In the genomic region with DNA sequence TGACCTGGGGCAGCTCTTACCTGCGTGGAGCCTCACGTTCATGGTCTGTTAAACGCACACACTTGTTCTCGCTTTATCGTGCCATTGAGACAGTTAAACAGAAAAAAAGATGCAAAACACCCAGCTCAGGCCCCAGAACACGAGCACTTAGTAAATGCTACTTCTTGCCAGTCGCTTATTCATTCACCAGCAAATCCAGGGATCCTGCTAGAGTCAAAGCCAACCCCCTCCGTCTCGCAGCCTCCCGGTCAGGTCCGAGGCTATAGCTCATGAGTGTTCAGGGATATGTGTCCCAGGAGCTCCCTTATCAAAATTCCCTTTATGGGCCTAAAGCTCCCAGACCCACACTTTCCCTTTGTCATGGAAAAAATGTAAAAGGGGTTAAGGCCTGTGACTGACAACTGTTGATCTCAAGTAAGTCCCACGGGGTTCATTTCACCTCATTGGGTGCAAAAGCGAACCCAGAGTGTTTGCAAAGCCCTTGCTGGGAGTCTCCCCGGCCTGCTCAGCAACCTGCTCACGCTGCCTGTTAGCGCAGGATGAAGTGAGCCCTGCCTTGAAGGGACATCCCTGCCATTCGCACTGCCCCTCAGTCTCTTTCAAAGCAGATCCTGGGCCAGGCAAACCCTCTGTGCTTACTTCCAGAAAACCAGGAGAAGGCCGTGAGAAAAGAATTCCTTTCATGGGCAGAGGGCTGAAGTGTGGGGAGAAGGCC, we compare ENCODE assay signal across 25 cellular contexts. TPM values are rescaled to one million over a fixed set of nuclear protein-coding genes. Genes with fewer than 3 reads are reported as not detected.
DNase-seq lines count a peak whose midpoint lies in the region; ATAC-seq and TF ChIP-seq lines count a peak whose summit lies in the region.
"Had no signal": no experiment of that assay in that cellular context is flagged by ENCODE, and none has a peak within 500 bp of the region (broad histone marks: within the 10 kb centered on the region; RNA-seq: fewer than 3 reads in every experiment).

No MANE protein-coding gene starts in this region.

- no peaks in the 10 kb centered on the region for H3K9me3 ChIP-seq in HUES48 (ENCODE audit: control insufficient read depth, insufficient read depth, low read length)
- H3K9me3 ChIP-seq in sigmoid colon: no peaks in the 10 kb centered on the region
- H3K9me3 ChIP-seq: vagina had no signal

- no peak overlapping the region for H3K9ac ChIP-seq in HUES48 (ENCODE audit: low read depth, low read length)

- CTCF ChIA-PET in activated CD8-positive, alpha-beta T cell treated with anti-CD3 and anti-CD28 coated beads, Interleukin-2, amount 10 ng/mL, durations not matched to agents 7 days and 5 days (lab: Charles Lee): interaction anchor here (1.7 to 4.0 kb wide), 3 partner anchors 20 to 164 kb away, joined by 9 to 51 read pairs (median 11); no protein-coding TSS in a partner anchor
- CTCF ChIA-PET in activated CD8-positive, alpha-beta T cell treated with anti-CD3 and anti-CD28 coated beads for 36 hours (lab: Charles Lee): interaction anchor here (4.1 to 8.1 kb wide), 2 partner anchors 20 to 164 kb away, joined by 21 to 119 read pairs; no protein-coding TSS in a partner anchor

- H3K27ac Mint-ChIP-seq in activated CD8-positive, alpha-beta T cell treated with anti-CD3 and anti-CD28 coated beads, Interleukin-2, amount 10 ng/mL, durations not matched to agents 7 days and 5 days: peak overlapping the region; percentile 13
- H3K27ac Mint-ChIP-seq in activated CD8-positive, alpha-beta T cell treated with anti-CD3 and anti-CD28 coated beads for 36 hours: no peak overlapping the region
- H3K27ac Mint-ChIP-seq in chondrocyte (ENCODE audit: unreplicated experiment): no peak overlapping the region
- H3K27ac Mint-ChIP-seq in activated T-helper 2 cell treated with anti-CD3 and anti-CD28 coated beads, Interferon-gamma antibody, Interleukin-2, Interleukin-4, amounts not matched to agents 10 μg/mL and 5 μg/mL and 100 μg/mL, durations not matched to agents 14 hours and 24 hours and 36 hours: no peak overlapping the region
- H3K27ac Mint-ChIP-seq: activated CD8-positive, alpha-beta memory T cell treated with anti-CD3 and anti-CD28 coated beads, Interleukin-2, amount 10 ng/mL, durations not matched to agents 7 days and 5 days; activated naive CD8-positive, alpha-beta T cell treated with anti-CD3 and anti-CD28 coated beads for 36 hours; CD8-positive, alpha-beta T cell; immature natural killer cell; memory B cell had no signal

- H3K4me1 ChIP-seq in HUES48 (ENCODE audit: control insufficient read depth, insufficient read depth, low read length): peaks cover 11% of the 10 kb centered on the region
- no peaks in the 10 kb centered on the region for H3K4me1 ChIP-seq in sigmoid colon
- H3K4me1 ChIP-seq: A549, psoas muscle, vagina had no signal

- H3K4me3 ChIP-seq in HUES48 (ENCODE audit: low read depth, low read length) (no peak overlapping the region), sigmoid colon (no peak overlapping the region)
- H3K4me3 ChIP-seq: A549, MG63, psoas muscle, vagina had no signal

- H3K4me3 Mint-ChIP-seq in activated CD8-positive, alpha-beta T cell treated with anti-CD3 and anti-CD28 coated beads, Interleukin-2, amount 10 ng/mL, durations not matched to agents 7 days and 5 days: no peak overlapping the region
- H3K4me3 Mint-ChIP-seq in activated CD8-positive, alpha-beta T cell treated with anti-CD3 and anti-CD28 coated beads for 36 hours: no peak overlapping the region
- H3K4me3 Mint-ChIP-seq in chondrocyte (ENCODE audit: unreplicated experiment): no peak overlapping the region
- H3K4me3 Mint-ChIP-seq in activated T-helper 2 cell treated with anti-CD3 and anti-CD28 coated beads, Interferon-gamma antibody, Interleukin-2, Interleukin-4, amounts not matched to agents 10 μg/mL and 5 μg/mL and 100 μg/mL, durations not matched to agents 14 hours and 24 hours and 36 hours (ENCODE audit: low read depth): no peak overlapping the region
- H3K4me3 Mint-ChIP-seq: activated CD8-positive, alpha-beta memory T cell treated with anti-CD3 and anti-CD28 coated beads, Interleukin-2, amount 10 ng/mL, durations not matched to agents 7 days and 5 days; activated naive CD8-positive, alpha-beta T cell treated with anti-CD3 and anti-CD28 coated beads for 36 hours; CD8-positive, alpha-beta T cell; memory B cell; stimulated activated naive CD8-positive, alpha-beta T cell treated with anti-CD3 and anti-CD28 coated beads, Interleukin-15, Interleukin-2, amounts not matched to agents 100 ng/mL and 50 ng/mL, for 24 hours had no signal

- TF ChIP-seq POLR2A in sigmoid colon (IDR thresholded peaks at IDR 0.05): no peak

- no peak for TF ChIP-seq CTCF in activated CD8-positive, alpha-beta T cell treated with anti-CD3 and anti-CD28 coated beads for 36 hours (IDR thresholded peaks at IDR 0.05)
- TF ChIP-seq CTCF in chondrocyte (IDR thresholded peaks at IDR 0.05): no peak
- no peak for TF ChIP-seq CTCF in sigmoid colon (IDR thresholded peaks at IDR 0.05)

- ATAC-seq in activated CD8-positive, alpha-beta T cell treated with anti-CD3 and anti-CD28 coated beads, Interleukin-2, amount 10 ng/mL, durations not matched to agents 7 days and 5 days: no peak
- no peak for ATAC-seq in activated CD8-positive, alpha-beta T cell treated with anti-CD3 and anti-CD28 coated beads for 36 hours
- no peak for ATAC-seq in HG02759 (IDR thresholded peaks at IDR 0.05; ENCODE audit: unreplicated experiment)
- ATAC-seq: A549; activated CD8-positive, alpha-beta memory T cell treated with anti-CD3 and anti-CD28 coated beads, Interleukin-2, amount 10 ng/mL, durations not matched to agents 7 days and 5 days; CD8-positive, alpha-beta T cell; psoas muscle had no signal

- WGBS in sigmoid colon, 2 donors: 81 to 82% methylated on average over 18 of the region's 18 CpGs

- H3K27me3 ChIP-seq in HUES48 (ENCODE audit: control insufficient read depth, insufficient read depth, low read length) (no peaks in the 10 kb centered on the region), sigmoid colon (peaks cover 0 to 4% (median 0%) of the 10 kb centered on the region in 3 donors)
- H3K27me3 ChIP-seq: vagina had no signal

- H3K36me3 ChIP-seq in HUES48 (ENCODE audit: control insufficient read depth, insufficient read depth, low read length) (no peaks in the 10 kb centered on the region), sigmoid colon (no peaks in the 10 kb centered on the region)
- H3K36me3 ChIP-seq: MG63, vagina had no signal

- POLR2A ChIA-PET in activated CD8-positive, alpha-beta T cell treated with anti-CD3 and anti-CD28 coated beads, Interleukin-2, amount 10 ng/mL, durations not matched to agents 7 days and 5 days (lab: Charles Lee): no interaction called here
- POLR2A ChIA-PET in activated CD8-positive, alpha-beta T cell treated with anti-CD3 and anti-CD28 coated beads for 36 hours (lab: Charles Lee): interaction anchor here (1.3 to 1.4 kb wide), 2 partner anchors 20 to 165 kb away, joined by 4 read pairs; no protein-coding TSS in a partner anchor

- H3K27ac ChIP-seq in HUES48 (ENCODE audit: low read depth, low read length) (peak overlapping the region; percentile 3), sigmoid colon (no peak overlapping the region)
- H3K27ac ChIP-seq: A549, psoas muscle, vagina had no signal

- H3K36me3 Mint-ChIP-seq in activated CD8-positive, alpha-beta T cell treated with anti-CD3 and anti-CD28 coated beads, Interleukin-2, amount 10 ng/mL, durations not matched to agents 7 days and 5 days (ENCODE audit: low read depth): peaks cover 46% of the 10 kb centered on the region
- peaks cover 24% of the 10 kb centered on the region for H3K36me3 Mint-ChIP-seq in activated CD8-positive, alpha-beta T cell treated with anti-CD3 and anti-CD28 coated beads for 36 hours (ENCODE audit: low read depth)
- H3K36me3 Mint-ChIP-seq in chondrocyte (ENCODE audit: low read depth): peaks cover 2% of the 10 kb centered on the region
- H3K36me3 Mint-ChIP-seq in activated T-helper 2 cell treated with anti-CD3 and anti-CD28 coated beads, Interferon-gamma antibody, Interleukin-2, Interleukin-4, amounts not matched to agents 10 μg/mL and 5 μg/mL and 100 μg/mL, durations not matched to agents 14 hours and 24 hours and 36 hours (ENCODE audit: low read depth): peaks cover 54% of the 10 kb centered on the region
- H3K36me3 Mint-ChIP-seq: immature natural killer cell, memory B cell had no signal

- no peak for TF ChIP-seq EP300 in sigmoid colon (IDR thresholded peaks at IDR 0.05)

- H3K4me1 Mint-ChIP-seq in activated CD8-positive, alpha-beta T cell treated with anti-CD3 and anti-CD28 coated beads, Interleukin-2, amount 10 ng/mL, durations not matched to agents 7 days and 5 days (ENCODE audit: low read depth): peaks cover 38% of the 10 kb centered on the region
- H3K4me1 Mint-ChIP-seq in activated CD8-positive, alpha-beta T cell treated with anti-CD3 and anti-CD28 coated beads for 36 hours (ENCODE audit: low read depth): peaks cover 27% of the 10 kb centered on the region
- no peaks in the 10 kb centered on the region for H3K4me1 Mint-ChIP-seq in chondrocyte (ENCODE audit: low read depth)
- H3K4me1 Mint-ChIP-seq in activated T-helper 2 cell treated with anti-CD3 and anti-CD28 coated beads, Interferon-gamma antibody, Interleukin-2, Interleukin-4, amounts not matched to agents 10 μg/mL and 5 μg/mL and 100 μg/mL, durations not matched to agents 14 hours and 24 hours and 36 hours (ENCODE audit: low read depth): peaks cover 25% of the 10 kb centered on the region
- H3K4me1 Mint-ChIP-seq: memory B cell had no signal

- no peaks in the 10 kb centered on the region for H3K27me3 Mint-ChIP-seq in activated CD8-positive, alpha-beta T cell treated with anti-CD3 and anti-CD28 coated beads, Interleukin-2, amount 10 ng/mL, durations not matched to agents 7 days and 5 days (ENCODE audit: low read depth)
- H3K27me3 Mint-ChIP-seq in activated CD8-positive, alpha-beta T cell treated with anti-CD3 and anti-CD28 coated beads for 36 hours: no peaks in the 10 kb centered on the region
- peaks cover 1% of the 10 kb centered on the region for H3K27me3 Mint-ChIP-seq in chondrocyte (ENCODE audit: low read depth)
- H3K27me3 Mint-ChIP-seq in activated T-helper 2 cell treated with anti-CD3 and anti-CD28 coated beads, Interferon-gamma antibody, Interleukin-2, Interleukin-4, amounts not matched to agents 10 μg/mL and 5 μg/mL and 100 μg/mL, durations not matched to agents 14 hours and 24 hours and 36 hours (ENCODE audit: low read depth): no peaks in the 10 kb centered on the region
- H3K27me3 Mint-ChIP-seq: activated CD8-positive, alpha-beta memory T cell treated with anti-CD3 and anti-CD28 coated beads, Interleukin-2, amount 10 ng/mL, durations not matched to agents 7 days and 5 days; activated naive CD8-positive, alpha-beta T cell treated with anti-CD3 and anti-CD28 coated beads for 36 hours; stimulated activated naive CD8-positive, alpha-beta T cell treated with anti-CD3 and anti-CD28 coated beads, Interleukin-15, Interleukin-2, amounts not matched to agents 100 ng/mL and 50 ng/mL, for 24 hours had no signal

- DNase-seq in activated CD8-positive, alpha-beta T cell treated with anti-CD3 and anti-CD28 coated beads, Interleukin-2, amount 10 ng/mL, durations not matched to agents 7 days and 5 days: no peak
- DNase-seq in activated CD8-positive, alpha-beta T cell treated with anti-CD3 and anti-CD28 coated beads for 36 hours: no peak
- DNase-seq in chondrocyte (ENCODE audit: low spot score): peak; percentile 37
- peak; percentile 57 for DNase-seq in sigmoid colon
- no peak for DNase-seq in activated T-helper 2 cell treated with anti-CD3 and anti-CD28 coated beads, Interferon-gamma antibody, Interleukin-2, Interleukin-4, amounts not matched to agents 10 μg/mL and 5 μg/mL and 100 μg/mL, durations not matched to agents 14 hours and 24 hours and 36 hours (ENCODE audit: low spot score)
- no peak for DNase-seq in GM03348 (ENCODE audit: low spot score)
- DNase-seq: activated CD4-positive, alpha-beta T cell treated with anti-CD3 and anti-CD28 coated beads for 48 hours; activated CD8-positive, alpha-beta memory T cell treated with anti-CD3 and anti-CD28 coated beads, Interleukin-2, amount 10 ng/mL, durations not matched to agents 7 days and 5 days; activated naive CD8-positive, alpha-beta T cell treated with anti-CD3 and anti-CD28 coated beads for 36 hours; AML-193; CD8-positive, alpha-beta T cell; DMS 273 treated with DMSO at 0.1 percent for 48 hours; immature natural killer cell; KG1; MG63; NCI-H2029 treated with DMSO at 0.1 percent for 48 hours; NCI-H345; NCI-H774; psoas muscle had no signal

- intact Hi-C loops in activated CD8-positive, alpha-beta T cell treated with anti-CD3 and anti-CD28 coated beads for 36 hours (cut with micrococcal nuclease): loop anchor here (5.0 kb wide), 1 partner anchor 41 kb away; the partner anchor contains the start of gene HRH2
- intact Hi-C loops in sigmoid colon (cut with DNase I): no loop called here
- intact Hi-C loops in activated T-helper 2 cell treated with anti-CD3 and anti-CD28 coated beads, Interferon-gamma antibody, Interleukin-2, Interleukin-4, amounts not matched to agents 10 μg/mL and 5 μg/mL and 100 μg/mL, durations not matched to agents 14 hours and 24 hours and 36 hours (cut with micrococcal nuclease): no loop called here

- no peaks in the 10 kb centered on the region for H3K9me3 Mint-ChIP-seq in activated CD8-positive, alpha-beta T cell treated with anti-CD3 and anti-CD28 coated beads, Interleukin-2, amount 10 ng/mL, durations not matched to agents 7 days and 5 days (ENCODE audit: insufficient read depth)
- no peaks in the 10 kb centered on the region for H3K9me3 Mint-ChIP-seq in activated CD8-positive, alpha-beta T cell treated with anti-CD3 and anti-CD28 coated beads for 36 hours
- H3K9me3 Mint-ChIP-seq in chondrocyte (ENCODE audit: low read depth): peaks cover 10% of the 10 kb centered on the region
- no peaks in the 10 kb centered on the region for H3K9me3 Mint-ChIP-seq in activated T-helper 2 cell treated with anti-CD3 and anti-CD28 coated beads, Interferon-gamma antibody, Interleukin-2, Interleukin-4, amounts not matched to agents 10 μg/mL and 5 μg/mL and 100 μg/mL, durations not matched to agents 14 hours and 24 hours and 36 hours
- H3K9me3 Mint-ChIP-seq: immature natural killer cell; stimulated activated naive CD8-positive, alpha-beta T cell treated with anti-CD3 and anti-CD28 coated beads, Interleukin-15, Interleukin-2, amounts not matched to agents 100 ng/mL and 50 ng/mL, for 24 hours had no signal

RNA-seq across cellular contexts. Expression of gene HRH2, which starts 40.7 kb away (rescaled TPM):
- 10 to 100 TPM; 26.9 to 27.5 TPM for total RNA-seq in activated CD8-positive, alpha-beta T cell treated with anti-CD3 and anti-CD28 coated beads, Interleukin-2, amount 10 ng/mL, durations not matched to agents 7 days and 5 days
- 10 to 100 TPM; 23.2 to 24.5 TPM for total RNA-seq in activated CD8-positive, alpha-beta T cell treated with anti-CD3 and anti-CD28 coated beads for 36 hours
- total RNA-seq in chondrocyte (0.27 to 0.38 TPM (median 0.30 TPM) in 3 replicates), sigmoid colon (1 to 10 TPM; 1.1 to 3.8 (median 2.0) TPM)
- 1 to 10 TPM in 1 of 3 donors, under 1 TPM in 2; under 0.01 to 3.6 (median 0.23) TPM for polyA plus RNA-seq in sigmoid colon
- 34.3 and 37.1 TPM in 2 replicates for total RNA-seq in activated T-helper 2 cell treated with anti-CD3 and anti-CD28 coated beads, Interferon-gamma antibody, Interleukin-2, Interleukin-4, amounts not matched to agents 10 μg/mL and 5 μg/mL and 100 μg/mL, durations not matched to agents 14 hours and 24 hours and 36 hours

Comparison
In these comparisons a context has a peak if more than half of its experiments do, and no peak if none do; other contexts are left out.
1. DNase-seq: peak in chondrocyte (single experiment) and sigmoid colon (single experiment); none in activated CD8-positive, alpha-beta T cell treated with anti-CD3 and anti-CD28 coated beads, Interleukin-2, amount 10 ng/mL, durations not matched to agents 7 days and 5 days (single experiment), activated CD8-positive, alpha-beta T cell treated with anti-CD3 and anti-CD28 coated beads for 36 hours (single experiment), activated T-helper 2 cell treated with anti-CD3 and anti-CD28 coated beads, Interferon-gamma antibody, Interleukin-2, Interleukin-4, amounts not matched to agents 10 μg/mL and 5 μg/mL and 100 μg/mL, durations not matched to agents 14 hours and 24 hours and 36 hours (single experiment) and GM03348 (single experiment).